Comparison of ENCODE assay signal across 23 cellular contexts in genomic region chr17:44933824-44934744, GRCh38. TPM values are rescaled to one million over a fixed set of nuclear protein-coding genes. Genes with fewer than 3 reads are reported as not detected.
"Had no signal": no experiment of that assay in that cellular context is flagged by ENCODE, and none has a peak within 500 bp of the region (broad histone marks: within the 10 kb centered on the region; RNA-seq: fewer than 3 reads in every experiment).

No MANE protein-coding gene starts in this region.

- H3K9me3 ChIP-seq: body of pancreas, mucosa of descending colon had no signal

- FAIRE-seq: frontal cortex, islet of Langerhans had no signal

- ATAC-seq: activated CD4-positive, CD25-positive, alpha-beta regulatory T cell treated with anti-CD3 and anti-CD28 coated beads, Interleukin-2, amount 50 U/mL, for 24 hours; activated CD8-positive, alpha-beta memory T cell treated with anti-CD3 and anti-CD28 coated beads, Interleukin-2, amount 10 ng/mL, durations not matched to agents 7 days and 5 days; body of pancreas; mucosa of descending colon; naive thymus-derived CD4-positive, alpha-beta T cell had no signal

- H3K27ac ChIP-seq: body of pancreas, parathyroid adenoma, tibial artery had no signal

- H3K4me3 ChIP-seq: body of pancreas, mucosa of descending colon, tibial artery had no signal

- H3K9ac ChIP-seq: parathyroid adenoma had no signal

- DNase-seq: activated CD4-positive, alpha-beta T cell treated with anti-CD3 and anti-CD28 coated beads, Interleukin-2, amount 50 U/mL, for 4 hours; activated CD8-positive, alpha-beta memory T cell treated with anti-CD3 and anti-CD28 coated beads, Interleukin-2, amount 10 ng/mL, durations not matched to agents 7 days and 5 days; activated gamma-delta T cell; activated T-cell treated with anti-CD3 and anti-CD28 coated beads, Interleukin-2, amount 50 U/mL, for 1 hour; amniotic stem cell; body of pancreas; caudate nucleus; cortex of kidney; effector CD8-positive, alpha-beta T cell; naive thymus-derived CD4-positive, alpha-beta T cell; retina; stimulated activated CD4-positive, alpha-beta T cell treated with anti-CD3 and anti-CD28 coated beads, Interleukin-4, amount 100 ng/mL, for 1 hour; stimulated activated naive CD4-positive, alpha-beta T cell; T-helper 1 cell; T1000 had no signal

- H3K36me3 ChIP-seq: tibial artery had no signal

- H3K4me1 ChIP-seq: body of pancreas, parathyroid adenoma, tibial artery had no signal

- H3K79me2 ChIP-seq: parathyroid adenoma had no signal

- H3K27me3 ChIP-seq: body of pancreas, tibial artery had no signal

- H2AFZ ChIP-seq: parathyroid adenoma had no signal

RNA-seq across cellular contexts. Expression of gene KIF18B, which starts 13.5 kb away (rescaled TPM):
- polyA plus RNA-seq: naive thymus-derived CD4-positive, alpha-beta T cell had no signal

RNA-seq across cellular contexts. Expression of gene GFAP, which starts 18.8 kb away (rescaled TPM):
- total RNA-seq: activated CD8-positive, alpha-beta memory T cell treated with anti-CD3 and anti-CD28 coated beads, Interleukin-2, amount 10 ng/mL, durations not matched to agents 7 days and 5 days; activated naive CD4-positive, alpha-beta T cell treated with anti-CD3 and anti-CD28 coated beads, Interleukin-2, amount 50 U/mL, for 72 hours; naive thymus-derived CD4-positive, alpha-beta T cell had no signal

RNA-seq across cellular contexts. Expression of gene C1QL1, which starts 34.0 kb away (rescaled TPM):
- total RNA-seq: subcutaneous adipose tissue had no signal
- polyA plus RNA-seq: naive thymus-derived CD4-positive, alpha-beta T cell had no signal
